Comparison of ENCODE assay signal across 12 cellular contexts in genomic region chr4:159358226-159358625, GRCh38.
A peak's percentile ranks its signal among the peaks of the same experiment; 100 is the strongest.
DNase-seq lines count a peak whose midpoint lies in the region; ATAC-seq and TF ChIP-seq lines count a peak whose summit lies in the region.
"Had no signal": no experiment of that assay in that cellular context is flagged by ENCODE, and none has a peak within 500 bp of the region (broad histone marks: within the 10 kb centered on the region; RNA-seq: fewer than 3 reads in every experiment).

No MANE protein-coding gene starts in this region.

- H3K4me3 ChIP-seq in fibroblast of the aortic adventitia (ENCODE audit: low read depth, low read length): no peak overlapping the region

- ATAC-seq in SK-N-SH treated with all-trans-retinoic acid at 6 μM for 48 hours (peak; percentile 92), HG03108 (IDR thresholded peaks at IDR 0.05; ENCODE audit: unreplicated experiment) (no peak), GM18498 (IDR thresholded peaks at IDR 0.05; ENCODE audit: unreplicated experiment) (no peak)
- ATAC-seq: stimulated activated naive CD8-positive, alpha-beta T cell treated with anti-CD3 and anti-CD28 coated beads, Interleukin-15, Interleukin-2, amounts not matched to agents 100 U/mL and 50 U/mL, for 24 hours had no signal

- peak; percentile 9 for DNase-seq in Daoy (ENCODE audit: low read depth)
- DNase-seq in fibroblast of the aortic adventitia (ENCODE audit: low read depth): peak; percentile 86
- peak; percentile 46 for DNase-seq in pons (ENCODE audit: low spot score)
- no peak for DNase-seq in cortex of kidney (lab: John Stamatoyannopoulos, UW)
- no peak for DNase-seq in activated CD4-positive, alpha-beta T cell treated with anti-CD3 and anti-CD28 coated beads for 4 hours
- DNase-seq: CD4-positive, alpha-beta memory T cell; NCI-H2029 treated with DMSO at 0.1 percent for 48 hours; RPMI8226; stimulated activated naive CD8-positive, alpha-beta T cell treated with anti-CD3 and anti-CD28 coated beads, Interleukin-15, Interleukin-2, amounts not matched to agents 100 U/mL and 50 U/mL, for 24 hours had no signal

- no peak for TF ChIP-seq CTCF in fibroblast of the aortic adventitia (IDR thresholded peaks at IDR 0.05; ENCODE audit: insufficient read depth, low read length)

TF ChIP-seq in SK-N-SH treated with all-trans-retinoic acid at 6 μM for 48 hours, 23 proteins besides CTCF, POLR2A, EP300 and RAD21:
- no peak for TF ChIP-seq POU6F1 (CRISPR knock-in tag; IDR thresholded peaks at IDR 0.05; ENCODE audit: borderline replicate concordance, low read depth)
- TF ChIP-seq CSRNP3 (CRISPR knock-in tag; IDR thresholded peaks at IDR 0.05): no peak
- no peak for TF ChIP-seq TOX (CRISPR knock-in tag; IDR thresholded peaks at IDR 0.05; ENCODE audit: borderline replicate concordance)
- no peak for TF ChIP-seq RARB (CRISPR knock-in tag; IDR thresholded peaks at IDR 0.05)
- TF ChIP-seq ZNF70 (CRISPR knock-in tag; IDR thresholded peaks at IDR 0.05): no peak
- no peak for TF ChIP-seq ZNF8 (CRISPR knock-in tag; IDR thresholded peaks at IDR 0.05)
- no peak for TF ChIP-seq CSDC2 (CRISPR knock-in tag; IDR thresholded peaks at IDR 0.05)
- TF ChIP-seq ZFP3 (CRISPR knock-in tag; IDR thresholded peaks at IDR 0.05): no peak
- no peak for TF ChIP-seq OSR1 (CRISPR knock-in tag; IDR thresholded peaks at IDR 0.05)
- TF ChIP-seq CREB5 (CRISPR knock-in tag; IDR thresholded peaks at IDR 0.05; ENCODE audit: low read depth): no peak
- no peak for TF ChIP-seq PPARA (CRISPR knock-in tag; IDR thresholded peaks at IDR 0.05; ENCODE audit: borderline replicate concordance)
- TF ChIP-seq ZC3H10 (CRISPR knock-in tag; IDR thresholded peaks at IDR 0.05): no peak
- TF ChIP-seq SNAI2 (CRISPR knock-in tag; IDR thresholded peaks at IDR 0.05): no peak
- no peak for TF ChIP-seq BACH2 (CRISPR knock-in tag; IDR thresholded peaks at IDR 0.05; ENCODE audit: borderline replicate concordance)
- TF ChIP-seq TSHZ2 (CRISPR knock-in tag; IDR thresholded peaks at IDR 0.05): no peak
- no peak for TF ChIP-seq ZFP30 (CRISPR knock-in tag; IDR thresholded peaks at IDR 0.05)
- no peak for TF ChIP-seq ZNF565 (CRISPR knock-in tag; conservative IDR thresholded peaks at IDR 0.05; ENCODE audit: low read depth)
- no peak for TF ChIP-seq ARNTL (CRISPR knock-in tag; IDR thresholded peaks at IDR 0.05; ENCODE audit: borderline replicate concordance, low read depth)
- TF ChIP-seq ESRRG (CRISPR knock-in tag; IDR thresholded peaks at IDR 0.05): no peak
- no peak for TF ChIP-seq TCF4 (CRISPR knock-in tag; IDR thresholded peaks at IDR 0.05; ENCODE audit: borderline replicate concordance)
TF ChIP-seq in SK-N-SH treated with all-trans-retinoic acid at 6 μM for 48 hours: peak in this region for 0.

Comparison
In these comparisons a context has a peak if more than half of its experiments do, and no peak if none do; other contexts are left out.
1. DNase-seq: peak in Daoy (single experiment), fibroblast of the aortic adventitia (single experiment) and pons (single experiment); none in cortex of kidney (single experiment) and activated CD4-positive, alpha-beta T cell treated with anti-CD3 and anti-CD28 coated beads for 4 hours (0 of 2).